12 cellular contexts compared by ENCODE assay signal in the genomic region with DNA sequence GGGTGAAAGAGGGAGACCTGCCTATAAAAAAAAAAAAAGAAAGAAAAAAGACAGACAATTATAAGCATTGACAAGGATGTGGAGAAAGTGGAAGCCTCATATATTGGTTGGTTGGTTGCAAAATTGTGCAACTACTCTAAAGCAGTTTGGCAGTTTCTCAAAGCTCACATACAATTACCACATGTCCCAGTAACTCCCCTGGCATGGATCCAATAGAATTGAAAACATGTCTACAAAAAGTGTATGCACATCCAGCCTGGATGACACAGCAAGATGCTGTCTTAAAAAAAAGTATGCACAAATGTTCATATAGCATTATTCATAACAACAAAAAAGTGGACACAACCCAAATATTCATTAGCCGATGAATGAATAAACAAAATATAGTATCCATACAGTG. TPM values are rescaled to one million over a fixed set of nuclear protein-coding genes. Genes with fewer than 3 reads are reported as not detected.
A peak's percentile ranks its signal among the peaks of the same experiment; 100 is the strongest.
DNase-seq lines count a peak whose midpoint lies in the region; ATAC-seq, FAIRE-seq and TF ChIP-seq lines count a peak whose summit lies in the region.
"Had no signal": no experiment of that assay in that cellular context is flagged by ENCODE, and none has a peak within 500 bp of the region (broad histone marks: within the 10 kb centered on the region; RNA-seq: fewer than 3 reads in every experiment).

No MANE protein-coding gene starts in this region.

- intact Hi-C loops in HepG2 (cut with micrococcal nuclease; ENCODE audit: unreplicated experiment): no loop called here

- H3K27ac Mint-ChIP-seq in astrocyte (ENCODE audit: unreplicated experiment): no peak overlapping the region
- H3K27ac Mint-ChIP-seq: activated T-cell treated with anti-CD3 and anti-CD28 coated beads, Interleukin-2, amount 50 U/mL, for 24 hours; GM23338 had no signal

- DNase-seq in Karpas-422 (peak; percentile 34), astrocyte (ENCODE audit: low read depth) (peak; percentile 19), HepG2 (ENCODE audit: low spot score) (peak; percentile 27), NCI-H1417 treated with DMSO at 0.1 percent for 48 hours (lab: John Stamatoyannopoulos, UW) (no peak), COLO829 (ENCODE audit: low spot score) (no peak)
- DNase-seq: activated T-cell treated with anti-CD3 and anti-CD28 coated beads, Interleukin-2, amount 50 U/mL, for 24 hours; hippocampal formation; MG63 had no signal

- H3K79me2 ChIP-seq in Karpas-422 (ENCODE audit: low read length) (no peaks in the 10 kb centered on the region), astrocyte (ENCODE audit: insufficient read depth, low read length) (no peaks in the 10 kb centered on the region), HepG2 (ENCODE audit: insufficient read depth, low read length) (no peaks in the 10 kb centered on the region)

- H3K4me1 Mint-ChIP-seq in astrocyte (ENCODE audit: low read depth, unreplicated experiment): no peaks in the 10 kb centered on the region

- TF ChIP-seq CTCF in C4-2B (conservative IDR thresholded peaks at IDR 0.05) (no peak), astrocyte (IDR thresholded peaks at IDR 0.05; ENCODE audit: insufficient read depth, low read depth, low read length) (no peak), HepG2 (CRISPR knock-in tag; IDR thresholded peaks at IDR 0.05) (no peak)

- TF ChIP-seq RAD21 in HepG2 (CRISPR knock-in tag; IDR thresholded peaks at IDR 0.05): no peak

- H4K20me1 ChIP-seq in Karpas-422 (ENCODE audit: insufficient read depth, low read depth, low read length) (no peaks in the 10 kb centered on the region), astrocyte (ENCODE audit: insufficient read depth, low read length) (no peaks in the 10 kb centered on the region), HepG2 (ENCODE audit: insufficient read depth, low read length) (no peaks in the 10 kb centered on the region)

- no peak for ATAC-seq in HepG2
- ATAC-seq in GM18519 (IDR thresholded peaks at IDR 0.05; ENCODE audit: low FRiP score, unreplicated experiment): no peak
- ATAC-seq in HG02763 (IDR thresholded peaks at IDR 0.05; ENCODE audit: unreplicated experiment): no peak
- ATAC-seq: GM23338 had no signal

- in situ Hi-C loops in HepG2 (cut with HindIII; ENCODE audit: extremely low pct_ligation_motif_present, low pct_unique_long_range_greater_than_20kb): no loop called here

- H2AFZ ChIP-seq in Karpas-422 (ENCODE audit: low read length) (no peak overlapping the region), astrocyte (ENCODE audit: low read depth, low read length) (no peak overlapping the region), HepG2 (ENCODE audit: low read length) (no peak overlapping the region)
- H2AFZ ChIP-seq: GM23338 had no signal

- H3K36me3 Mint-ChIP-seq in astrocyte (ENCODE audit: low read depth, unreplicated experiment): no peaks in the 10 kb centered on the region

- H3K9me2 ChIP-seq in Karpas-422 (replicated peaks; ENCODE audit: insufficient read depth, low read length): no peaks in the 10 kb centered on the region

- H3K4me3 Mint-ChIP-seq in astrocyte (ENCODE audit: unreplicated experiment): no peak overlapping the region
- H3K4me3 Mint-ChIP-seq: activated T-cell treated with anti-CD3 and anti-CD28 coated beads, Interleukin-2, amount 50 U/mL, for 24 hours; GM23338 had no signal

- no TSS peak for BruUV-seq in HepG2 (replicated peaks; lab: Mats Ljungman, UMichigan)

- POLR2A ChIA-PET in HepG2 (lab: Yijun Ruan, JAX): no interaction called here

- H3K27ac ChIP-seq in C4-2B (peak overlapping the region; percentile 37; the same call in 1 of the 2 replicates), Karpas-422 (ENCODE audit: low read length) (no peak overlapping the region), astrocyte (ENCODE audit: low read depth, low read length) (no peak overlapping the region), HepG2 (ENCODE audit: extremely low read length, insufficient read depth, low read length) (no peak overlapping the region)

- H3K27me3 ChIP-seq in Karpas-422 (ENCODE audit: low read length): no peaks in the 10 kb centered on the region
- no peaks in the 10 kb centered on the region for H3K27me3 ChIP-seq in astrocyte (ENCODE audit: insufficient read depth, low read length)
- H3K27me3 ChIP-seq in HepG2 (ENCODE audit: control insufficient read depth in 1 of 2, insufficient read depth in 2 of 2, low read length in 2 of 2): no peaks in the 10 kb centered on the region
- H3K27me3 ChIP-seq: MG63 had no signal

- H3K4me3 ChIP-seq in Karpas-422 (ENCODE audit: low read length) (no peak overlapping the region), astrocyte (ENCODE audit: insufficient read depth, low read depth, low read length) (no peak overlapping the region), HepG2 (replicated peaks in 1 of 3; ENCODE audit: insufficient read depth in 1 of 3, low read depth in 2 of 3, low read length in 3 of 3) (no peak overlapping the region)
- H3K4me3 ChIP-seq: GM23338, MG63 had no signal

- TF ChIP-seq POLR2A in HepG2 (IDR thresholded peaks at IDR 0.05; ENCODE audit: insufficient read depth in 1 of 2, low read depth in 2 of 2, low read length in 2 of 2): no peak

- peak; percentile 55 for FAIRE-seq in astrocyte (lab: Jason Lieb, UNC)
- no peak for FAIRE-seq in HepG2 (lab: Jason Lieb, UNC)

- H3K9me3 ChIP-seq in Karpas-422 (ENCODE audit: low read length) (no peaks in the 10 kb centered on the region), astrocyte (ENCODE audit: insufficient read depth, low read depth, low read length) (no peaks in the 10 kb centered on the region), HepG2 (ENCODE audit: low read length) (no peaks in the 10 kb centered on the region; the same call in 1 of the 2 replicates)
- H3K9me3 ChIP-seq: MG63 had no signal

- H3K4me1 ChIP-seq in Karpas-422 (ENCODE audit: low read length): no peaks in the 10 kb centered on the region
- H3K4me1 ChIP-seq in astrocyte (ENCODE audit: insufficient read depth, low read length): no peaks in the 10 kb centered on the region
- no peaks in the 10 kb centered on the region for H3K4me1 ChIP-seq in HepG2 (ENCODE audit: insufficient read depth, low read length)

- CTCF ChIA-PET in HepG2 (lab: Yijun Ruan, JAX; ENCODE audit: low intra/inter-chr PET ratio, low total read pairs): no interaction called here

- peaks cover 3% of the 10 kb centered on the region for H3K9me3 Mint-ChIP-seq in astrocyte (ENCODE audit: unreplicated experiment)

- no peak for TF ChIP-seq EP300 in HepG2 (IDR thresholded peaks at IDR 0.05; ENCODE audit: low read depth in 2 of 2, low read length in 2 of 2)
- TF ChIP-seq EP300 in HepG2 (CRISPR knock-in tag; IDR thresholded peaks at IDR 0.05; ENCODE audit: borderline replicate concordance): no peak

- H3K4me2 ChIP-seq in Karpas-422 (ENCODE audit: low read depth, low read length, poor library complexity, severe bottlenecking) (no peak overlapping the region), astrocyte (ENCODE audit: low read length) (no peak overlapping the region), HepG2 (ENCODE audit: low read depth, low read length) (no peak overlapping the region)
- H3K4me2 ChIP-seq: GM23338 had no signal

- H3K36me3 ChIP-seq in Karpas-422 (ENCODE audit: insufficient read depth, low read length): no peaks in the 10 kb centered on the region
- H3K36me3 ChIP-seq in astrocyte (ENCODE audit: insufficient read depth, low read length): no peaks in the 10 kb centered on the region
- no peaks in the 10 kb centered on the region for H3K36me3 ChIP-seq in HepG2 (replicated peaks in 1 of 2; ENCODE audit: control insufficient read depth in 1 of 2, insufficient read depth in 2 of 2, low read length in 2 of 2)
- H3K36me3 ChIP-seq: MG63 had no signal

- H3K27me3 Mint-ChIP-seq in astrocyte (ENCODE audit: low read depth, unreplicated experiment): no peaks in the 10 kb centered on the region
- H3K27me3 Mint-ChIP-seq: activated T-cell treated with anti-CD3 and anti-CD28 coated beads, Interleukin-2, amount 50 U/mL, for 24 hours had no signal

- 95% methylated on average over 1 of the region's 1 CpG for WGBS in HepG2 (ENCODE audit: low lambda C conversion rate)

- H3K9ac ChIP-seq in Karpas-422 (ENCODE audit: low read length) (no peak overlapping the region), astrocyte (ENCODE audit: low read length) (no peak overlapping the region), HepG2 (ENCODE audit: insufficient read depth, low read depth, low read length) (no peak overlapping the region)

RNA-seq across cellular contexts. Expression of a gene that starts 19.5 kb away (rescaled TPM):
- total RNA-seq in Karpas-422 (2014; rRNA removed; shearing (Covaris generic); ENCODE audit: low replicate concordance): 6.0 and 16.9 TPM in 2 replicates
- total RNA-seq in astrocyte (8.4 and 10.9 TPM in 2 replicates), HepG2 (2016; rRNA removed; fragmentation: Illumina TruSeq; extraction: Trizol) (16.7 and 20.5 TPM in 2 replicates)
- total RNA-seq in HepG2 (2016; cell fraction: cytosol; rRNA removed; fragmentation: Illumina TruSeq; extraction: Trizol; ENCODE audit: low read depth): 6.1 and 7.6 TPM in 2 replicates
- 16.3 and 19.1 TPM in 2 replicates for total RNA-seq in HepG2 (2016; cell fraction: insoluble cytoplasmic fraction; rRNA removed; fragmentation: Illumina TruSeq; extraction: Trizol)
- total RNA-seq in HepG2 (2016; cell fraction: membrane; rRNA removed; fragmentation: Illumina TruSeq; extraction: Trizol): 10.2 and 10.7 TPM in 2 replicates
- total RNA-seq in HepG2 (2016; cell fraction: nucleus; rRNA removed; fragmentation: Illumina TruSeq; extraction: Trizol): 11.8 and 16.3 TPM in 2 replicates
- 5.3 and 7.0 TPM in 2 replicates for polyA plus RNA-seq in HepG2 (2011; rRNA removed)
- polyA plus RNA-seq in HepG2 (2011; cell fraction: cytosol; rRNA removed): 3.5 and 5.6 TPM in 2 replicates
- 4.9 and 5.1 TPM in 2 replicates for polyA plus RNA-seq in HepG2 (2011; cell fraction: nucleus; rRNA removed)
- polyA plus RNA-seq in HepG2 (2012): 6.7 and 8.0 TPM in 2 replicates
- polyA plus RNA-seq in HepG2 (2016; cell fraction: cytosol; fragmentation: Illumina TruSeq; extraction: Trizol; ENCODE audit: low read depth): 2.6 and 3.6 TPM in 2 replicates
- polyA plus RNA-seq in HepG2 (2016; cell fraction: insoluble cytoplasmic fraction; fragmentation: Illumina TruSeq; extraction: Trizol; ENCODE audit: low read depth): 18.7 and 19.5 TPM in 2 replicates
- polyA plus RNA-seq in HepG2 (2016; cell fraction: membrane; fragmentation: Illumina TruSeq; extraction: Trizol; ENCODE audit: low read depth): 4.9 and 5.8 TPM in 2 replicates
- polyA plus RNA-seq in HepG2 (2016; cell fraction: nucleus; fragmentation: Illumina TruSeq; extraction: Trizol; ENCODE audit: insufficient read depth, low read depth): 12.5 and 13.0 TPM in 2 replicates
- 12.4 and 17.9 TPM in 2 replicates for polyA minus RNA-seq in HepG2 (2011; rRNA and poly(A)+ RNA removed; ENCODE audit: low replicate concordance)
- polyA minus RNA-seq in HepG2 (2011; cell fraction: cytosol; rRNA and poly(A)+ RNA removed): 2.1 and 4.2 TPM in 2 replicates
- polyA minus RNA-seq in HepG2 (2011; cell fraction: nucleus; rRNA and poly(A)+ RNA removed): 24.1 and 28.3 TPM in 2 replicates

Comparison
In these comparisons a context has a peak if more than half of its experiments do, and no peak if none do; other contexts are left out.
1. DNase-seq: peak in Karpas-422 (single experiment), astrocyte (single experiment) and HepG2 (single experiment); none in NCI-H1417 treated with DMSO at 0.1 percent for 48 hours (single experiment) and COLO829 (single experiment).